1 cellular context compared by ENCODE assay signal in the genomic region with DNA sequence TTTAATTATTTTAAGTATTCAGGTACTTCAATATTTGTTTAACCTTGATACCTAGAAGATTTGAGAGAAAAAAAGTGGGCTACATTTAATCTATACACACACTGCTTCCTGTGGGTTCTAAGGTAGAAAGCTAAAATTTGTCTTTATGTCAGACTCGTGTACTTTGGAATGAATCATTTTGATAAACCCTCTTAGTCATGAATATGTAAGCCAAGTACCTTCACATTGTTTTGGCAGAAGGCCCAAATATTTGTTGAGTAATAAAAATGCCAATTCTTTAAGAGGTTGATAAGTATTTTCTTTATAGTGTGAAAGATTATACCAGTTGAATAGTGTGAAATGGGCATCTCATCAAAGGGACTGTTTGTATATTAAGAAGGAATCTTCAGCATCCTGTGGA.
A peak's percentile ranks its signal among the peaks of the same experiment; 100 is the strongest.
TF ChIP-seq lines count a peak whose summit lies in the region.

No MANE protein-coding gene starts in this region.

TF ChIP-seq in endothelial cell of umbilical vein, 7 proteins besides CTCF, POLR2A, EP300 and RAD21 (continued from another document):
- TF ChIP-seq JUN (IDR thresholded peaks at IDR 0.05; ENCODE audit: borderline replicate concordance, insufficient read depth, insufficient read length, low read depth) (peak; percentile 75), GATA2 (IDR thresholded peaks at IDR 0.05; ENCODE audit: insufficient read depth, insufficient read length, low read depth, low read length) (peak; percentile 80), EZH2 (IDR thresholded peaks at IDR 0.05; ENCODE audit: borderline replicate concordance, low read depth, low read length, severe bottlenecking) (no peak)
